1 cellular context compared by ENCODE assay signal in the genomic region with DNA sequence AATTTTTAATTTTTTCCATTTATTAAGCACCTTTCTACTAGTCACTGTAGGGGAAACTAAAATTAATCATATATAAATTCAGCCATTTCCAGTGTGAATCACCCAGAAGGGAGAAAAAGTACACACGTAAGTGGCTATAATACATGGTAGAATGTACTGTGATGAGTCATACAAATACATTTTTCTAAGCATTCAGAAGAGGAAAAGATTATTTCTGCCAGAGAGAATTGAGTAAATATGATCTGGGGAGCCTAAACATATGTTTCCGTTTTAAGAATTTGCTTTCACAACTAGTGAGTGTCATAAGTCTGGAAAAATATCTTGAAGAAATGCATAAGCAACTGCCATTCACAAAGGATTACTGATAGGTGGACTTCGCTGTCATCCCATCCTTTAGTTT.
TF ChIP-seq lines count a peak whose summit lies in the region.

No MANE protein-coding gene starts in this region.

TF ChIP-seq in SK-N-SH, 30 proteins besides CTCF, POLR2A, EP300 and RAD21 (continued from another document):
- TF ChIP-seq TEAD4 (IDR thresholded peaks at IDR 0.05; ENCODE audit: borderline replicate concordance, insufficient read depth) (peak; percentile 63; the same call in 1 of the 2 replicates), TAF1 (IDR thresholded peaks at IDR 0.05; ENCODE audit: borderline replicate concordance, low read depth, low read length) (no peak), JUND (IDR thresholded peaks at IDR 0.05) (peak; percentile 90), POLR2AphosphoS5 (IDR thresholded peaks at IDR 0.05; ENCODE audit: low read depth, low read length) (peak; percentile 32; the same call in 1 of the 2 replicates)
- TF ChIP-seq, protein P1, sequence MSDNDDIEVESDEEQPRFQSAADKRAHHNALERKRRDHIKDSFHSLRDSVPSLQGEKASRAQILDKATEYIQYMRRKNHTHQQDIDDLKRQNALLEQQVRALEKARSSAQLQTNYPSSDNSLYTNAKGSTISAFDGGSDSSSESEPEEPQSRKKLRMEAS (IDR thresholded peaks at IDR 0.05; ENCODE audit: low read depth): peak; percentile 38; the same call in 1 of the 2 replicates
